ENCODE assay signal across 8 cellular contexts in the genomic region with DNA sequence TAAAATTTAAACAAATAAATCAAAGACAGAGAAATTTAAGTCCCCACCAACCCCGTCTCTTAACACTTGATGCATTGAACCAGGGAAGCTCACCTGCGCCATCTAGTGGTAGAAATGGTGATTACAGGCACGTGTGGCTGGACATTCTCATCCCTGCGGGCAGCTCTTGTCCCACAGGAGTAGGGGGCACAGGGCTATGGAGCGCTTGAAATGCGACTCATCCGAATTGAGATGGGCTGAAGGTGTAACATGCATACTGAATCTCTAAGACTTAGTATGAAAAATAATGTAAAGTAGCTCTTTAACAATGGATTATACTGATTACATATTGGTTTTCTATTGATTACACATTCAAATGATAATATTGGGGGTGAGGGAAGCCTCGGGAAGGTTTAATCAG. TPM values are rescaled to one million over a fixed set of nuclear protein-coding genes. Genes with fewer than 3 reads are reported as not detected.
DNase-seq lines count a peak whose midpoint lies in the region; ATAC-seq and TF ChIP-seq lines count a peak whose summit lies in the region.

No MANE protein-coding gene starts in this region.

- H3K27me3 ChIP-seq in DOHH2 (ENCODE audit: control insufficient read depth, low read length) = 0 out of 2 replicates have a peak, but pooled peaks cover 7% of the 10 kb centered on the region

- H3K9me3 ChIP-seq in DOHH2 (ENCODE audit: control insufficient read depth, insufficient read depth, low read length) = no peaks in the 10 kb centered on the region

- H3K4me2 ChIP-seq in DOHH2 (ENCODE audit: low read length) = no peak overlapping the region

- H3K36me3 ChIP-seq in DOHH2 (ENCODE audit: control insufficient read depth, low read length) = no peaks in the 10 kb centered on the region

- H3K27ac ChIP-seq in DOHH2 (ENCODE audit: low read depth, low read length) = no peak overlapping the region

- peak; percentile 96 for TF ChIP-seq CTCF in DOHH2 (IDR thresholded peaks at IDR 0.05; ENCODE audit: low read depth, low read length, poor library complexity, severe bottlenecking)

- no peaks in the 10 kb centered on the region for H3K79me2 ChIP-seq in DOHH2 (ENCODE audit: control insufficient read depth, low read length)

- DNase-seq in KG1 (lab: John Stamatoyannopoulos, UW) (peak; percentile 53), SK-N-DZ (ENCODE audit: low spot score) (peak; percentile 73), glomerular visceral epithelial cell (ENCODE audit: extremely low spot score) (peak; percentile 76), posterior cingulate gyrus (peak in 8 of 10 donors; percentile 44 to 93 (median 78))
- DNase-seq in activated naive CD4-positive, alpha-beta T cell (lab: John Stamatoyannopoulos, UW) = peak; percentile 33 to 57 (median 46)

- no peaks in the 10 kb centered on the region for H3K9me2 ChIP-seq in DOHH2 (replicated peaks; ENCODE audit: control insufficient read depth, low read length)

- no peak for ATAC-seq in GM18511 (IDR thresholded peaks at IDR 0.05; ENCODE audit: unreplicated experiment)
- no peak for ATAC-seq in HG02981 (IDR thresholded peaks at IDR 0.05; ENCODE audit: unreplicated experiment)

- H3K4me1 ChIP-seq in DOHH2 (ENCODE audit: control insufficient read depth, low read length) = peaks cover 13% of the 10 kb centered on the region

- H4K20me1 ChIP-seq in DOHH2 (ENCODE audit: control insufficient read depth, insufficient read depth, low read depth, low read length) = no peaks in the 10 kb centered on the region

- no peaks in the 10 kb centered on the region; the same call in 1 of the 2 replicates for H3F3A ChIP-seq in DOHH2 (ENCODE audit: control insufficient read depth, insufficient read depth)

- intact Hi-C loops in posterior cingulate gyrus (cut with DNase I) = loop anchor here (1.0 kb wide), 2 partner anchors 137 to 172 kb away; no protein-coding TSS in a partner anchor

- H3K4me3 ChIP-seq in DOHH2 (ENCODE audit: low read length) = no peak overlapping the region

RNA-seq across cellular contexts. Expression of gene SLIT1, which starts 24.8 kb away (rescaled TPM):
- 0.07 and 0.21 TPM in 2 replicates for polyA plus RNA-seq in SK-N-DZ (2014; cell fraction: cytosol; rRNA removed)
- 0.58 and 0.83 TPM in 2 replicates for polyA plus RNA-seq in SK-N-DZ (2014; cell fraction: nucleus; rRNA removed)
